In genomic region chr2:130318906-130319305, GRCh38 we compare ENCODE assay signal across 29 cellular contexts.
"Had no signal": no experiment of that assay in that cellular context is flagged by ENCODE, and none has a peak within 500 bp of the region (broad histone marks: within the 10 kb centered on the region; RNA-seq: fewer than 3 reads in every experiment).

No MANE protein-coding gene starts in this region.

- H3K4me1 Mint-ChIP-seq: naive thymus-derived CD4-positive, alpha-beta T cell; natural killer cell; stimulated activated effector memory CD8-positive, alpha-beta T cell treated with anti-CD3 and anti-CD28 coated beads, Interleukin-12 subunit alpha, Interleukin-12 subunit beta, amount 100 ng/mL, for 72 hours had no signal

- H3K27me3 ChIP-seq: ovary, right lobe of liver, thyroid gland, tibial nerve, upper lobe of left lung, vagina had no signal

- H3K36me3 ChIP-seq: neural progenitor cell, neutrophil, ovary, right lobe of liver, sigmoid colon, stomach, thoracic aorta, thyroid gland, tibial nerve, upper lobe of left lung, vagina had no signal

- H3K4me2 ChIP-seq: neural progenitor cell had no signal

- H3K9me3 Mint-ChIP-seq: natural killer cell; nephron; neural progenitor cell; stimulated activated effector memory CD8-positive, alpha-beta T cell treated with anti-CD3 and anti-CD28 coated beads, Interleukin-12 subunit alpha, Interleukin-12 subunit beta, amount 100 ng/mL, for 72 hours; stimulated activated naive B cell treated with anti-CD40 and anti-IgM and Interleukin-4, amounts not matched to agents 10 μg/mL and 1 μg/mL and 100 μg/mL, for 72 hours; stimulated activated naive CD8-positive, alpha-beta T cell treated with anti-CD3 and anti-CD28 coated beads, Interleukin-15, Interleukin-2, amounts not matched to agents 100 ng/mL and 50 ng/mL, for 24 hours had no signal

- H3K79me2 ChIP-seq: parathyroid adenoma had no signal

- H3K4me1 ChIP-seq: neural progenitor cell, parathyroid adenoma, psoas muscle, right lobe of liver, sigmoid colon, stomach, thyroid gland, tibial nerve, upper lobe of left lung, vagina had no signal

- H3K9me3 ChIP-seq: neutrophil, ovary, psoas muscle, right lobe of liver, sigmoid colon, stomach, thoracic aorta, thyroid gland, tibial nerve, upper lobe of left lung, vagina had no signal

- DNase-seq: naive thymus-derived CD4-positive, alpha-beta T cell; natural killer cell; nucleus accumbens; ovary; psoas muscle; right cardiac atrium; right lobe of liver; sigmoid colon; small intestine; stimulated activated CD4-positive, alpha-beta T cell treated with anti-CD3 and anti-CD28 coated beads, Interleukin-15, amount 100 ng/mL, for 24 hours; stimulated activated CD4-positive, alpha-beta T cell treated with anti-CD3 and anti-CD28 coated beads, Interleukin-2, amount 100 ng/mL, for 24 hours; stimulated activated CD4-positive, alpha-beta T cell treated with anti-CD3 and anti-CD28 coated beads, Interleukin-2, amount 100 ng/mL, for 48 hours; stimulated activated CD4-positive, alpha-beta T cell treated with anti-CD3 and anti-CD28 coated beads, Interleukin-4, amount 100 ng/mL, for 24 hours; stimulated activated naive B cell treated with anti-CD40 and anti-IgM and Interleukin-4, amounts not matched to agents 10 μg/mL and 1 μg/mL and 100 μg/mL, for 72 hours; stimulated activated naive CD4-positive, alpha-beta T cell treated with Interleukin-2 at 50 U/mL for 16 hours; stomach; thyroid gland; trophoblast cell had no signal

- H2AFZ ChIP-seq: neural progenitor cell, parathyroid adenoma had no signal

- H3K27ac Mint-ChIP-seq: naive thymus-derived CD4-positive, alpha-beta T cell; natural killer cell; nephron; neural progenitor cell; progenitor cell of endocrine pancreas; stimulated activated effector memory CD8-positive, alpha-beta T cell treated with anti-CD3 and anti-CD28 coated beads, Interleukin-12 subunit alpha, Interleukin-12 subunit beta, amount 100 ng/mL, for 72 hours; stimulated activated naive B cell treated with anti-CD40 and anti-IgM and Interleukin-4, amounts not matched to agents 10 μg/mL and 1 μg/mL and 100 μg/mL, for 72 hours; stimulated activated naive CD8-positive, alpha-beta T cell treated with anti-CD3 and anti-CD28 coated beads, Interleukin-15, Interleukin-2, amounts not matched to agents 100 ng/mL and 50 ng/mL, for 24 hours had no signal

- H3K4me3 Mint-ChIP-seq: naive thymus-derived CD4-positive, alpha-beta T cell; natural killer cell; nephron; neural progenitor cell; stimulated activated effector memory CD8-positive, alpha-beta T cell treated with anti-CD3 and anti-CD28 coated beads, Interleukin-12 subunit alpha, Interleukin-12 subunit beta, amount 100 ng/mL, for 72 hours; stimulated activated naive B cell treated with anti-CD40 and anti-IgM and Interleukin-4, amounts not matched to agents 10 μg/mL and 1 μg/mL and 100 μg/mL, for 72 hours; stimulated activated naive CD8-positive, alpha-beta T cell treated with anti-CD3 and anti-CD28 coated beads, Interleukin-15, Interleukin-2, amounts not matched to agents 100 ng/mL and 50 ng/mL, for 24 hours had no signal

- FAIRE-seq: small intestine had no signal

- H3K27ac ChIP-seq: neural progenitor cell, neutrophil, ovary, parathyroid adenoma, psoas muscle, right lobe of liver, sigmoid colon, stomach, thoracic aorta, thyroid gland, tibial nerve, upper lobe of left lung, vagina had no signal

- H3K4me3 ChIP-seq: neural progenitor cell, ovary, psoas muscle, right lobe of liver, sigmoid colon, stomach, thoracic aorta, thyroid gland, tibial nerve, upper lobe of left lung, vagina had no signal

- H3K9ac ChIP-seq: neural progenitor cell, parathyroid adenoma had no signal

- H3K36me3 Mint-ChIP-seq: naive thymus-derived CD4-positive, alpha-beta T cell; natural killer cell; neural progenitor cell; stimulated activated effector memory CD8-positive, alpha-beta T cell treated with anti-CD3 and anti-CD28 coated beads, Interleukin-12 subunit alpha, Interleukin-12 subunit beta, amount 100 ng/mL, for 72 hours; stimulated activated naive B cell treated with anti-CD40 and anti-IgM and Interleukin-4, amounts not matched to agents 10 μg/mL and 1 μg/mL and 100 μg/mL, for 72 hours had no signal
